ENCODE assay signal across 8 cellular contexts in the genomic region with DNA sequence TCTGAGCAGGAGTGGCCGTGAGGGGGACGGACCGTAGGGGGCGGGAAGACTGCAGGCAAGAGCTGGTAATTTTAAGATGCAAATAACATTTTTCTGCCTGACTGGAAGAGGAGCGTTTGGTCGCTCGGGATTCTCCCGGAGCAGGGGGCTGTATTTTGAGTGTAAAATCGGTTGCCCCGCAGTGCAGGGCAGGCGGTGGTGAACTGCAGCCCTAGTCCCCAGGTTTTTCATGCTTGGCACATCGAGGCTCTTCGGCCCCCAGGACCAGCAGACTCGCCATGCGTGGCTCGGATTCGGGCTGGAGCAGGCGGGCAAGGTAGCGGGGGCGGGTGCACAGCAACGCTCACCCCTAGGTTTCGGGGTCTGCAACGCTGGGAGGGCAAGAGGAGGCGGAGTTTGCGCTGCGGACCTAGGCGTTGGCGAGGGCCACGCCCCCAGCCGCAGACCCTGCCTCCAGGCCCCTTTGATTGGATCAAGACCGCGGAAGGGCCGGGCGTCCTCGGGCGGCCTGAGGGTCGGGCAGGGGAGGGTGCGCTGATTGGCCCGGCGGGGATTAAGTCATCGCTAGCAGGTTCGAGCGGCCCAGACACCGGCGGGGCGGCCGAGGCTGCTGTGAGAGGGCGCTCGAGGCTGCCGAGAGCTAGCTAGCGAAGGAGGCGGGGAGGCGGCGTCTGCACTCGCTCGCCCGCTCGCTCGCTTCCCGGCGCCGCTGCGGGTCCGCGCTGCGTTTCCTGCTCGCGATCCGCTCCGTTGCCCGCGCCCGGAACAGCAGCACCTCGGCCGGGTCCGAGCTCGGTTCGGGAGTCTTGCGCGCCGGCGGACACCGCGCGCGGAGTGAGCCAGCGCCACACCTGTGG. TPM values are rescaled to one million over a fixed set of nuclear protein-coding genes. Genes with fewer than 3 reads are reported as not detected.
DNase-seq lines count a peak whose midpoint lies in the region; ATAC-seq and TF ChIP-seq lines count a peak whose summit lies in the region.

A gene with protein sequence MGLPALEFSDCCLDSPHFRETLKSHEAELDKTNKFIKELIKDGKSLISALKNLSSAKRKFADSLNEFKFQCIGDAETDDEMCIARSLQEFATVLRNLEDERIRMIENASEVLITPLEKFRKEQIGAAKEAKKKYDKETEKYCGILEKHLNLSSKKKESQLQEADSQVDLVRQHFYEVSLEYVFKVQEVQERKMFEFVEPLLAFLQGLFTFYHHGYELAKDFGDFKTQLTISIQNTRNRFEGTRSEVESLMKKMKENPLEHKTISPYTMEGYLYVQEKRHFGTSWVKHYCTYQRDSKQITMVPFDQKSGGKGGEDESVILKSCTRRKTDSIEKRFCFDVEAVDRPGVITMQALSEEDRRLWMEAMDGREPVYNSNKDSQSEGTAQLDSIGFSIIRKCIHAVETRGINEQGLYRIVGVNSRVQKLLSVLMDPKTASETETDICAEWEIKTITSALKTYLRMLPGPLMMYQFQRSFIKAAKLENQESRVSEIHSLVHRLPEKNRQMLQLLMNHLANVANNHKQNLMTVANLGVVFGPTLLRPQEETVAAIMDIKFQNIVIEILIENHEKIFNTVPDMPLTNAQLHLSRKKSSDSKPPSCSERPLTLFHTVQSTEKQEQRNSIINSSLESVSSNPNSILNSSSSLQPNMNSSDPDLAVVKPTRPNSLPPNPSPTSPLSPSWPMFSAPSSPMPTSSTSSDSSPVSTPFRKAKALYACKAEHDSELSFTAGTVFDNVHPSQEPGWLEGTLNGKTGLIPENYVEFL (plus strand): TSS at position 585 of the 857 bp plus-strand sequence. CDS start 385 bp downstream, outside the sequence.

- peak within 1 kb of the TSS; percentile 87 for H3K27ac Mint-ChIP-seq in activated CD4-positive, alpha-beta T cell treated with anti-CD3 and anti-CD28 coated beads, Interleukin-2, amount 10 ng/mL, durations not matched to agents 7 days and 5 days

- peak; percentile 99 for ATAC-seq in GM19324 (IDR thresholded peaks at IDR 0.05; ENCODE audit: low FRiP score, unreplicated experiment)
- peak; percentile 92 for ATAC-seq in HG03469 (IDR thresholded peaks at IDR 0.05; ENCODE audit: unreplicated experiment)

- H3K27me3 Mint-ChIP-seq in activated CD4-positive, alpha-beta T cell treated with anti-CD3 and anti-CD28 coated beads, Interleukin-2, amount 10 ng/mL, durations not matched to agents 7 days and 5 days = no peaks in the 10 kb centered on the region

- DNase-seq in NCI-H526 (lab: John Stamatoyannopoulos, UW) (peak; percentile 81 to 98), cortex of kidney (lab: John Stamatoyannopoulos, UW) (peak; percentile 89), left kidney (ENCODE audit: low read depth, low spot score) (peak; percentile 99)
- peak; percentile 94 for DNase-seq in activated CD4-positive, alpha-beta T cell treated with anti-CD3 and anti-CD28 coated beads, Interleukin-2, amount 10 ng/mL, durations not matched to agents 7 days and 5 days
- peak; percentile 93 to 94 for DNase-seq in stimulated activated CD4-positive, alpha-beta T cell treated with anti-CD3 and anti-CD28 coated beads, Interleukin-2, amount 100 ng/mL, for 24 hours

- H3K9me3 Mint-ChIP-seq in activated CD4-positive, alpha-beta T cell treated with anti-CD3 and anti-CD28 coated beads, Interleukin-2, amount 10 ng/mL, durations not matched to agents 7 days and 5 days = no peaks in the 10 kb centered on the region

- H3K4me1 Mint-ChIP-seq in activated CD4-positive, alpha-beta T cell treated with anti-CD3 and anti-CD28 coated beads, Interleukin-2, amount 10 ng/mL, durations not matched to agents 7 days and 5 days = peaks cover 34% of the 10 kb centered on the region

- peaks cover 3% of the 10 kb centered on the region for H3K36me3 Mint-ChIP-seq in activated CD4-positive, alpha-beta T cell treated with anti-CD3 and anti-CD28 coated beads, Interleukin-2, amount 10 ng/mL, durations not matched to agents 7 days and 5 days (ENCODE audit: low read depth)

- H3K27ac ChIP-seq in C4-2B = peak within 1 kb of the TSS; percentile 60

- peak within 1 kb of the TSS; percentile 93 for H3K4me3 Mint-ChIP-seq in activated CD4-positive, alpha-beta T cell treated with anti-CD3 and anti-CD28 coated beads, Interleukin-2, amount 10 ng/mL, durations not matched to agents 7 days and 5 days

- POLR2A ChIA-PET in activated CD4-positive, alpha-beta T cell treated with anti-CD3 and anti-CD28 coated beads, Interleukin-2, amount 10 ng/mL, durations not matched to agents 7 days and 5 days (lab: Charles Lee) = interaction anchor here (1.0 to 1.8 kb wide), 4 partner anchors 28 to 97 kb away, joined by 3 to 6 read pairs (median 4); no protein-coding TSS in a partner anchor

- TF ChIP-seq CTCF in C4-2B (conservative IDR thresholded peaks at IDR 0.05) = peak; percentile 30

- CTCF ChIA-PET in activated CD4-positive, alpha-beta T cell treated with anti-CD3 and anti-CD28 coated beads, Interleukin-2, amount 10 ng/mL, durations not matched to agents 7 days and 5 days (lab: Charles Lee) = interaction anchor here (0.5 to 3.2 kb wide), 17 partner anchors 9 to 1178 kb away, joined by 3 to 24 read pairs (median 5); no protein-coding TSS in a partner anchor

RNA-seq across cellular contexts. Expression of the gene that starts here (rescaled TPM):
- 10 to 100 TPM; 21.0 to 21.5 TPM for total RNA-seq in activated CD4-positive, alpha-beta T cell treated with anti-CD3 and anti-CD28 coated beads, Interleukin-2, amount 10 ng/mL, durations not matched to agents 7 days and 5 days

Comparison
In these comparisons a context has a peak if more than half of its experiments do, and no peak if none do; other contexts are left out.
1. Peak in every context shown above with its lines: DNase-seq, ATAC-seq and H3K27ac ChIP-seq.